ENCODE assay signal across 1 cellular context in genomic region chr5:35117960-35118359, GRCh38.
TF ChIP-seq lines count a peak whose summit lies in the region.

No MANE protein-coding gene starts in this region.

TF ChIP-seq in GM12878, 131 proteins besides CTCF, POLR2A, EP300 and RAD21 (continued from another document):
- no peak for TF ChIP-seq IRF3 (IDR thresholded peaks at IDR 0.05)
- TF ChIP-seq ZBTB11 (CRISPR knock-in tag; IDR thresholded peaks at IDR 0.05) = no peak
- TF ChIP-seq ATF3 (IDR thresholded peaks at IDR 0.05; ENCODE audit: borderline replicate concordance, extremely low read depth, low read depth, low read length) = no peak
- TF ChIP-seq PKNOX1 (IDR thresholded peaks at IDR 0.05) = no peak
- TF ChIP-seq MXI1 (IDR thresholded peaks at IDR 0.05; ENCODE audit: low read depth, low read length) = no peak
- TF ChIP-seq PRDM15 (CRISPR knock-in tag; IDR thresholded peaks at IDR 0.05) = no peak
